Comparison of ENCODE assay signal across 23 cellular contexts in the genomic region with DNA sequence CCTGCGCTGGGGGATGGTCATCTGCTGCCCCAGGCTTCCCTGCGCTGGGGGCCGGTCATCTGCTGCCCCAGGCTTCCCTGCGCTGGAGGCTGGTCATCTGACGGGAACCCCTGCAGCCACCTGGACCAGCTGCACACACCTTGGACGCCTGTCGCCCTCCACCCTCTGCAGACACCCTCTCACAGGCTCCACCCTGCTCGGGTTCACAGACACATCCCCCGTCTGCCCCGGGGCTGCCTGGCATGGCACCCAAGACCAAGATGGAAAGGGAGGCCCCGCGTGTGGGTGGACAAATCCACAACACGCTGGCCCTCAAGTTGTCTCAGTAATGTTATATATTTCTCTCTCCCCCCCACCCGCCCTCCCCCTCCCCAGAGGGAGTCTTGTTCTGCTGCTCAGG.
A peak's percentile ranks its signal among the peaks of the same experiment; 100 is the strongest.
DNase-seq lines count a peak whose midpoint lies in the region; ATAC-seq, FAIRE-seq and TF ChIP-seq lines count a peak whose summit lies in the region.
"Had no signal": no experiment of that assay in that cellular context is flagged by ENCODE, and none has a peak within 500 bp of the region (broad histone marks: within the 10 kb centered on the region; RNA-seq: fewer than 3 reads in every experiment).

No MANE protein-coding gene starts in this region.

- H3K4me1 ChIP-seq in K562 (replicated peaks in 1 of 2; ENCODE audit: control insufficient read depth in 2 of 2, insufficient read depth in 2 of 2, low read length in 2 of 2) (peaks cover 14 to 36% of the 10 kb centered on the region in 2 experiments), mesenchymal stem cell (ENCODE audit: control insufficient read depth, insufficient read depth, low read depth, low read length) (peaks cover 26% of the 10 kb centered on the region)

- no peak overlapping the region for H2BK5ac ChIP-seq in mesenchymal stem cell (ENCODE audit: low read depth, low read length, poor library complexity, severe bottlenecking)

- intact Hi-C loops in K562 (cut with micrococcal nuclease): no loop called here

- no TSS peak for BruUV-seq in K562 (replicated peaks; lab: Mats Ljungman, UMichigan)

- peaks cover 75% of the 10 kb centered on the region for H4K20me1 ChIP-seq in K562 (replicated peaks; ENCODE audit: control insufficient read depth, insufficient read depth, low read length)

- no peak for TF ChIP-seq EP300 in K562 (IDR thresholded peaks at IDR 0.05; ENCODE audit: low read length)

- no peak overlapping the region for H3K14ac ChIP-seq in mesenchymal stem cell (ENCODE audit: low read length in 2 of 2)

- H3K27ac ChIP-seq in K562 (ENCODE audit: extremely low read depth, low read depth, low read length) (no peak overlapping the region), mesenchymal stem cell (ENCODE audit: low read length, poor library complexity, severe bottlenecking) (no peak overlapping the region)
- H3K27ac ChIP-seq: BLaER1 treated with 17β-estradiol and CSF1 and Interleukin-3, amounts not matched to agents 10 nM and 100 nM; KMS-11 had no signal

- H3K36me3 Mint-ChIP-seq in activated naive CD4-positive, alpha-beta T cell treated with anti-CD3 and anti-CD28 coated beads, Interleukin-2, amount 50 U/mL, for 24 hours: no peaks in the 10 kb centered on the region
- peaks cover 4% of the 10 kb centered on the region for H3K36me3 Mint-ChIP-seq in progenitor cell of endocrine pancreas (ENCODE audit: insufficient read depth)

- no peak overlapping the region for H4K91ac ChIP-seq in mesenchymal stem cell (ENCODE audit: low read length)

- H3K27me3 Mint-ChIP-seq in activated naive CD4-positive, alpha-beta T cell treated with anti-CD3 and anti-CD28 coated beads, Interleukin-2, amount 50 U/mL, for 24 hours: no peaks in the 10 kb centered on the region
- no peaks in the 10 kb centered on the region for H3K27me3 Mint-ChIP-seq in progenitor cell of endocrine pancreas

- TF ChIP-seq POLR2A in K562 (conservative IDR thresholded peaks at IDR 0.05): no peak

- H3K9me1 ChIP-seq in K562 (ENCODE audit: control insufficient read depth, insufficient read depth, low read length): peaks cover 10% of the 10 kb centered on the region

- H3K79me2 ChIP-seq in K562 (ENCODE audit: control insufficient read depth, insufficient read depth, low read length): peaks cover 91% of the 10 kb centered on the region

- peak overlapping the region; percentile 12 for H4K8ac ChIP-seq in mesenchymal stem cell (ENCODE audit: low read length)

- WGBS in K562 (ENCODE audit: insufficient coverage, low coverage, missing lambda C conversion rate): 90% methylated on average over 7 of the region's 14 CpGs
- 91% methylated on average over 10 of the region's 14 CpGs for WGBS in mesenchymal stem cell

- no peak for ATAC-seq in K562
- ATAC-seq: CD8-positive, alpha-beta T cell; Panc1 had no signal

- H3K23ac ChIP-seq in mesenchymal stem cell (ENCODE audit: low read length in 2 of 2): no peak overlapping the region

- H3K27ac Mint-ChIP-seq in activated naive CD4-positive, alpha-beta T cell treated with anti-CD3 and anti-CD28 coated beads, Interleukin-2, amount 50 U/mL, for 24 hours: no peak overlapping the region
- no peak overlapping the region for H3K27ac Mint-ChIP-seq in progenitor cell of endocrine pancreas

- no peak for DNase-seq in activated naive CD4-positive, alpha-beta T cell (lab: John Stamatoyannopoulos, UW)
- DNase-seq in K562 (ENCODE audit: extremely low read depth in 1 of 4, low spot score in 3 of 4) (no peak), mesenchymal stem cell (no peak), GDM1 (lab: John Stamatoyannopoulos, UW) (no peak), progenitor cell of endocrine pancreas (ENCODE audit: low spot score, unreplicated experiment) (no peak), occipital lobe (lab: John Stamatoyannopoulos, UW) (no peak)
- DNase-seq: Calu3; CD8-positive, alpha-beta T cell; DMS153; GM23248; HCEC 1CT; NCI-H1105; NCI-H146; NCI-H2029; NCI-H2171 treated with DMSO at 0.1 percent for 48 hours; NCI-H524 treated with DMSO at 0.1 percent for 48 hours; NCI-H82 had no signal

- H3K27me3 ChIP-seq in K562 (ENCODE audit: control insufficient read depth in 2 of 2, insufficient read depth in 2 of 2, low read length in 2 of 2): no peaks in the 10 kb centered on the region
- no peaks in the 10 kb centered on the region for H3K27me3 ChIP-seq in mesenchymal stem cell (ENCODE audit: control insufficient read depth in 1 of 2, insufficient read depth in 1 of 2, low read length in 2 of 2)
- H3K27me3 ChIP-seq: BLaER1 treated with 17β-estradiol and CSF1 and Interleukin-3, amounts not matched to agents 10 nM and 100 nM had no signal

- peaks cover 44% of the 10 kb centered on the region; the same call in 2 of the 3 replicates for H3K36me3 ChIP-seq in K562 (ENCODE audit: control insufficient read depth, insufficient read depth, low read length)
- peaks cover 11 to 33% of the 10 kb centered on the region in 2 experiments for H3K36me3 ChIP-seq in mesenchymal stem cell (ENCODE audit: control insufficient read depth in 1 of 2, insufficient read depth in 2 of 2, low read depth in 1 of 2, low read length in 2 of 2)

- POLR2A ChIA-PET in K562 (lab: Yijun Ruan, JAX): no interaction called here

- CTCF ChIA-PET in K562 (lab: Yijun Ruan, JAX; ENCODE audit: low intra/inter-chr PET ratio): no interaction called here

- TF ChIP-seq CTCF in K562 (IDR thresholded peaks at IDR 0.05 in 2 of 3, conservative IDR thresholded peaks at IDR 0.05 in 1 of 3; ENCODE audit: insufficient read depth in 2 of 3, low read depth in 1 of 3, low read length in 3 of 3) (no peak), progenitor cell of endocrine pancreas (IDR thresholded peaks at IDR 0.05; ENCODE audit: unreplicated experiment) (no peak)

- H3K18ac ChIP-seq in mesenchymal stem cell (ENCODE audit: low read depth in 1 of 2, low read length in 2 of 2): no peak overlapping the region

- H2AK5ac ChIP-seq in mesenchymal stem cell (ENCODE audit: low read length, severe bottlenecking): no peak overlapping the region

- H3K4me1 Mint-ChIP-seq in activated naive CD4-positive, alpha-beta T cell treated with anti-CD3 and anti-CD28 coated beads, Interleukin-2, amount 50 U/mL, for 24 hours: peaks cover 65% of the 10 kb centered on the region
- peaks cover 24% of the 10 kb centered on the region for H3K4me1 Mint-ChIP-seq in progenitor cell of endocrine pancreas (ENCODE audit: low read depth)

- TF ChIP-seq RAD21 in K562 (CRISPR knock-in tag; conservative IDR thresholded peaks at IDR 0.05 in 1 of 2, IDR thresholded peaks at IDR 0.05 in 1 of 2): no peak

- no peak overlapping the region for H3K4ac ChIP-seq in mesenchymal stem cell (ENCODE audit: low read depth in 1 of 2, low read length in 2 of 2)

- H3K4me3 ChIP-seq in K562 (no peak overlapping the region), mesenchymal stem cell (ENCODE audit: insufficient read depth in 1 of 2, low read depth in 1 of 2, low read length in 2 of 2) (no peak overlapping the region)
- H3K4me3 ChIP-seq: BLaER1 treated with 17β-estradiol and CSF1 and Interleukin-3, amounts not matched to agents 10 nM and 100 nM; GM23248 had no signal

- H3K9ac ChIP-seq in K562 (ENCODE audit: insufficient read depth in 1 of 2, low read depth in 2 of 2, low read length in 2 of 2) (no peak overlapping the region; a peak in 1 of 4 replicates), mesenchymal stem cell (ENCODE audit: low read length) (no peak overlapping the region)
- H3K9ac ChIP-seq: BLaER1 treated with 17β-estradiol and CSF1 and Interleukin-3, amounts not matched to agents 10 nM and 100 nM; KMS-11 had no signal

- no peak overlapping the region for H2BK12ac ChIP-seq in mesenchymal stem cell (ENCODE audit: low read length in 2 of 2)

- no peak for FAIRE-seq in K562 (lab: Jason Lieb, UNC)
- FAIRE-seq: GM12892, HTR-8/SVneo had no signal

- no peaks in the 10 kb centered on the region for H3K9me3 Mint-ChIP-seq in activated naive CD4-positive, alpha-beta T cell treated with anti-CD3 and anti-CD28 coated beads, Interleukin-2, amount 50 U/mL, for 24 hours
- no peaks in the 10 kb centered on the region for H3K9me3 Mint-ChIP-seq in progenitor cell of endocrine pancreas (ENCODE audit: low read depth)
- H3K9me3 Mint-ChIP-seq: CD8-positive, alpha-beta T cell had no signal

- no peak overlapping the region for H3K4me2 ChIP-seq in K562 (ENCODE audit: insufficient read depth, low read length)
- no peak overlapping the region for H3K4me2 ChIP-seq in mesenchymal stem cell (ENCODE audit: low read length, poor library complexity, severe bottlenecking)
- H3K4me2 ChIP-seq: KMS-11 had no signal

- H3K9me3 ChIP-seq in K562 (replicated peaks; ENCODE audit: control insufficient read depth, insufficient read depth, low read depth, low read length): no peaks in the 10 kb centered on the region
- no peaks in the 10 kb centered on the region for H3K9me3 ChIP-seq in mesenchymal stem cell (ENCODE audit: control insufficient read depth, low read length)
- H3K9me3 ChIP-seq: BLaER1 treated with 17β-estradiol and CSF1 and Interleukin-3, amounts not matched to agents 10 nM and 100 nM had no signal

- peak overlapping the region; percentile 26 for H3K4me3 Mint-ChIP-seq in activated naive CD4-positive, alpha-beta T cell treated with anti-CD3 and anti-CD28 coated beads, Interleukin-2, amount 50 U/mL, for 24 hours
- H3K4me3 Mint-ChIP-seq in progenitor cell of endocrine pancreas (ENCODE audit: low read depth): no peak overlapping the region
- H3K4me3 Mint-ChIP-seq: CD8-positive, alpha-beta T cell had no signal

- H2AFZ ChIP-seq in K562 (ENCODE audit: low read depth, low read length) (no peak overlapping the region), mesenchymal stem cell (ENCODE audit: low read depth, low read length) (no peak overlapping the region)
- H2AFZ ChIP-seq: GM23248 had no signal

- no peak overlapping the region for H2BK120ac ChIP-seq in mesenchymal stem cell (ENCODE audit: low read depth, low read length)

- peaks cover 5% of the 10 kb centered on the region for H3K79me1 ChIP-seq in mesenchymal stem cell (replicated peaks; ENCODE audit: low read length, poor library complexity, severe bottlenecking)

- in situ Hi-C loops in K562 (cut with MboI): no loop called here

- H2BK15ac ChIP-seq in mesenchymal stem cell (ENCODE audit: low read depth, poor library complexity, severe bottlenecking): no peak overlapping the region

TF ChIP-seq in K562, 482 proteins besides CTCF, POLR2A, EP300 and RAD21:
- peak; percentile 81 for TF ChIP-seq RBM22 (IDR thresholded peaks at IDR 0.05; ENCODE audit: low read depth, low read length, poor library complexity, severe bottlenecking)
- no peak for TF ChIP-seq PURB (CRISPR knock-in tag; IDR thresholded peaks at IDR 0.05; ENCODE audit: low read depth)
- peak; percentile 53 for TF ChIP-seq POLR2G (IDR thresholded peaks at IDR 0.05; ENCODE audit: low read depth, low read length)
- no peak for TF ChIP-seq ZNF77 (CRISPR knock-in tag; IDR thresholded peaks at IDR 0.05)
- TF ChIP-seq NFE2 (IDR thresholded peaks at IDR 0.05; ENCODE audit: low read depth): no peak
